ENCODE assay signal across 1 cellular context in the genomic region with DNA sequence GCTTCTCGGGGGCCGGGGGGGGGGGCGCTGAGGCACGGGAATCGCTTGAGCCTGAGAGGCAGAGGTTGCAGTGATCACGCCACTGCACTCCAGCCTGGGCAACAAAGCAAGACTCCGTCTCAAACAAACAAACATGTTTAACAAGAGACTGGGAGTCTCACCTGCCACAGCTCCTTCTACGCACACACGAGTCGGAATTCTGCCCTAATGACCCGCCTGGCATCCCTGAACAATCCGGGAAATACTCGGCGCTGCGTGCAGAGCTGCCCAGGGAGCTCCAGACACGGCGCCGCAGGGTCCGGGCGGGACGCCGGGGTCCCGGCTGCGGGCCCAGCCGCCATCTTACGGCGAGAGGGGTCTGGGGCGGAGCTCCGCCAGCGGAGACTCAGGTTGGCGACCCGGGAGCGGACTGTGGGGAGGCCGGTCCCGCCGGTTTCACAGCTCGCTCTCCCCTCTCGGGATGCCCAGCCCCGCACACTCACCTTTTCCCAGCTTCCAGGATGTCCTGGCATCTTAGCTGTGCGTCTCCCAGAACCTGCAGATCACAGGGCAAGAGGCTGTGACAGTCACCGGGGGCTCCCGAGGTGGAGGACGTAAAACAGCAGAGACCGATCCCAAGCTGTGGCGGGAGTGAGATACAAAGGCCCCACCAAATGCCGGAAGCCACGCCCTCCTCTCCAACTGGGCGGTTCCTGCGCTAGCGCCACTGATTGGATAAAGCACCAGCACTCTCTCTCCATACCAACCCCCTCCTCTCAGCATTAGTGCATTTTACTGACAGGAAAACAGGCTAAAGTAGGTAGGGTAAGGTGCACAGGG.
TF ChIP-seq lines count a peak whose summit lies in the region.

No MANE protein-coding gene starts in this region.

TF ChIP-seq in HepG2, 621 proteins besides CTCF, POLR2A, EP300 and RAD21 (continued from another document and continues in another):
- no peak for TF ChIP-seq GFI1 (CRISPR knock-in tag; IDR thresholded peaks at IDR 0.05; ENCODE audit: borderline replicate concordance)
- TF ChIP-seq ZNF160 (CRISPR knock-in tag; IDR thresholded peaks at IDR 0.05) = no peak
- TF ChIP-seq ZSCAN22 (CRISPR knock-in tag; IDR thresholded peaks at IDR 0.05) = no peak
- TF ChIP-seq SETDB1 (CRISPR knock-in tag; IDR thresholded peaks at IDR 0.05; ENCODE audit: borderline replicate concordance) = no peak
- TF ChIP-seq, protein P1, sequence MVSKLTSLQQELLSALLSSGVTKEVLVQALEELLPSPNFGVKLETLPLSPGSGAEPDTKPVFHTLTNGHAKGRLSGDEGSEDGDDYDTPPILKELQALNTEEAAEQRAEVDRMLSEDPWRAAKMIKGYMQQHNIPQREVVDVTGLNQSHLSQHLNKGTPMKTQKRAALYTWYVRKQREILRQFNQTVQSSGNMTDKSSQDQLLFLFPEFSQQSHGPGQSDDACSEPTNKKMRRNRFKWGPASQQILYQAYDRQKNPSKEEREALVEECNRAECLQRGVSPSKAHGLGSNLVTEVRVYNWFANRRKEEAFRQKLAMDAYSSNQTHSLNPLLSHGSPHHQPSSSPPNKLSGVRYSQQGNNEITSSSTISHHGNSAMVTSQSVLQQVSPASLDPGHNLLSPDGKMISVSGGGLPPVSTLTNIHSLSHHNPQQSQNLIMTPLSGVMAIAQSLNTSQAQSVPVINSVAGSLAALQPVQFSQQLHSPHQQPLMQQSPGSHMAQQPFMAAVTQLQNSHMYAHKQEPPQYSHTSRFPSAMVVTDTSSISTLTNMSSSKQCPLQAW (CRISPR knock-in tag; IDR thresholded peaks at IDR 0.05) = peak; percentile 25; the same call in 1 of the 2 replicates
- TF ChIP-seq ZNF441 (CRISPR knock-in tag; IDR thresholded peaks at IDR 0.05; ENCODE audit: borderline replicate concordance) = no peak
- TF ChIP-seq, protein P2, sequence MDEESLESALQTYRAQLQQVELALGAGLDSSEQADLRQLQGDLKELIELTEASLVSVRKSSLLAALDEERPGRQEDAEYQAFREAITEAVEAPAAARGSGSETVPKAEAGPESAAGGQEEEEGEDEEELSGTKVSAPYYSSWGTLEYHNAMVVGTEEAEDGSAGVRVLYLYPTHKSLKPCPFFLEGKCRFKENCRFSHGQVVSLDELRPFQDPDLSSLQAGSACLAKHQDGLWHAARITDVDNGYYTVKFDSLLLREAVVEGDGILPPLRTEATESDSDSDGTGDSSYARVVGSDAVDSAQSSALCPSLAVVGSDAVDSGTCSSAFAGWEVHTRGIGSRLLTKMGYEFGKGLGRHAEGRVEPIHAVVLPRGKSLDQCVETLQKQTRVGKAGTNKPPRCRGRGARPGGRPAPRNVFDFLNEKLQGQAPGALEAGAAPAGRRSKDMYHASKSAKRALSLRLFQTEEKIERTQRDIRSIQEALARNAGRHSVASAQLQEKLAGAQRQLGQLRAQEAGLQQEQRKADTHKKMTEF (CRISPR knock-in tag; IDR thresholded peaks at IDR 0.05) = peak; percentile 35; the same call in 1 of the 2 replicates
- no peak for TF ChIP-seq ZNF33A (CRISPR knock-in tag; IDR thresholded peaks at IDR 0.05; ENCODE audit: borderline replicate concordance)
- TF ChIP-seq HOXA9 (CRISPR knock-in tag; IDR thresholded peaks at IDR 0.05; ENCODE audit: borderline replicate concordance) = no peak; the same call in 1 of the 2 replicates
- TF ChIP-seq CAMTA2 (CRISPR knock-in tag; IDR thresholded peaks at IDR 0.05; ENCODE audit: borderline replicate concordance) = no peak
- no peak for TF ChIP-seq NR2C2 (CRISPR knock-in tag; IDR thresholded peaks at IDR 0.05; ENCODE audit: borderline replicate concordance)
- no peak for TF ChIP-seq ZNF790 (CRISPR knock-in tag; IDR thresholded peaks at IDR 0.05; ENCODE audit: borderline replicate concordance)
- peak; percentile 83 for TF ChIP-seq FOXC1 (CRISPR knock-in tag; IDR thresholded peaks at IDR 0.05; ENCODE audit: borderline replicate concordance)
- TF ChIP-seq PRMT3 (CRISPR knock-in tag; IDR thresholded peaks at IDR 0.05; ENCODE audit: borderline replicate concordance, low read depth) = no peak
- TF ChIP-seq SRSF9 (IDR thresholded peaks at IDR 0.05; ENCODE audit: borderline replicate concordance, insufficient read depth, low read depth, low read length, poor library complexity, severe bottlenecking) = no peak
- no peak for TF ChIP-seq RARA (CRISPR knock-in tag; IDR thresholded peaks at IDR 0.05)
- TF ChIP-seq ETV6 (CRISPR knock-in tag; conservative IDR thresholded peaks at IDR 0.05) = no peak
- 0 out of 2 replicates have a peak, but pooled peaks have one; percentile 46 for TF ChIP-seq ZNF878 (CRISPR knock-in tag; IDR thresholded peaks at IDR 0.05)
- TF ChIP-seq ZNF7 (CRISPR knock-in tag; IDR thresholded peaks at IDR 0.05) = no peak
- no peak for TF ChIP-seq ZNF326 (CRISPR knock-in tag; IDR thresholded peaks at IDR 0.05; ENCODE audit: borderline replicate concordance)
- TF ChIP-seq SNAI1 (CRISPR knock-in tag; IDR thresholded peaks at IDR 0.05; ENCODE audit: borderline replicate concordance) = no peak
- TF ChIP-seq, protein P3, sequence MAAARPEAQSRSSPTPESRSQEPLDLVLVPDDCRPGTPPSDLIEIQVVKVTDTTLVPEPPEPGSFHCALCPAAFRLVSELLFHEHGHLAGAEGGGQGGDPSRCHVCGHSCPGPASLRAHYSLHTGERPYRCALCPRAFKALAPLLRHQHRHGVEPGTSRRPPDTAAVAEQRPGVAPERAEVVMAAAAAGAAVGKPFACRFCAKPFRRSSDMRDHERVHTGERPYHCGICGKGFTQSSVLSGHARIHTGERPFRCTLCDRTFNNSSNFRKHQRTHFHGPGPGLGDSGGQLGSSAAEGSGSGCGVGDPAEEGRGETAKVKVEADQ (CRISPR knock-in tag; IDR thresholded peaks at IDR 0.05; ENCODE audit: borderline replicate concordance) = peak; percentile 30; the same call in 1 of the 2 replicates
- TF ChIP-seq CCAR2 (optimal IDR thresholded peaks at IDR 0.05; ENCODE audit: low read depth, low read length) = no peak
- TF ChIP-seq ZNF205 (CRISPR knock-in tag; IDR thresholded peaks at IDR 0.05) = peak; percentile 52; the same call in 1 of the 2 replicates
- no peak for TF ChIP-seq NPAS2 (CRISPR knock-in tag; IDR thresholded peaks at IDR 0.05; ENCODE audit: borderline replicate concordance)
- peak; percentile 70 for TF ChIP-seq ZMYM4 (CRISPR knock-in tag; IDR thresholded peaks at IDR 0.05)
- no peak for TF ChIP-seq ONECUT2 (CRISPR knock-in tag; IDR thresholded peaks at IDR 0.05)
- TF ChIP-seq, protein P4, sequence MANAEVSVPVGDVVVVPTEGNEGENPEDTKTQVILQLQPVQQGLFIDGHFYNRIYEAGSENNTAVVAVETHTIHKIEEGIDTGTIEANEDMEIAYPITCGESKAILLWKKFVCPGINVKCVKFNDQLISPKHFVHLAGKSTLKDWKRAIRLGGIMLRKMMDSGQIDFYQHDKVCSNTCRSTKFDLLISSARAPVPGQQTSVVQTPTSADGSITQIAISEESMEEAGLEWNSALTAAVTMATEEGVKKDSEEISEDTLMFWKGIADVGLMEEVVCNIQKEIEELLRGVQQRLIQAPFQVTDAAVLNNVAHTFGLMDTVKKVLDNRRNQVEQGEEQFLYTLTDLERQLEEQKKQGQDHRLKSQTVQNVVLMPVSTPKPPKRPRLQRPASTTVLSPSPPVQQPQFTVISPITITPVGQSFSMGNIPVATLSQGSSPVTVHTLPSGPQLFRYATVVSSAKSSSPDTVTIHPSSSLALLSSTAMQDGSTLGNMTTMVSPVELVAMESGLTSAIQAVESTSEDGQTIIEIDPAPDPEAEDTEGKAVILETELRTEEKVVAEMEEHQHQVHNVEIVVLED (CRISPR knock-in tag; IDR thresholded peaks at IDR 0.05; ENCODE audit: borderline replicate concordance) = no peak
- TF ChIP-seq ZNF598 (CRISPR knock-in tag; IDR thresholded peaks at IDR 0.05; ENCODE audit: borderline replicate concordance) = peak; percentile 74; the same call in 1 of the 2 replicates
- TF ChIP-seq ZNF34 (CRISPR knock-in tag; IDR thresholded peaks at IDR 0.05; ENCODE audit: borderline replicate concordance) = no peak
- no peak for TF ChIP-seq ZFP36L2 (CRISPR knock-in tag; IDR thresholded peaks at IDR 0.05)
- TF ChIP-seq CHD2 (IDR thresholded peaks at IDR 0.05; ENCODE audit: low read depth, low read length) = no peak
- no peak for TF ChIP-seq REPIN1 (CRISPR knock-in tag; IDR thresholded peaks at IDR 0.05; ENCODE audit: borderline replicate concordance, low read depth)
- no peak for TF ChIP-seq PCBP2 (optimal IDR thresholded peaks at IDR 0.05; ENCODE audit: low read depth, low read length, poor library complexity, severe bottlenecking)
- TF ChIP-seq ZNF256 (CRISPR knock-in tag; conservative IDR thresholded peaks at IDR 0.05) = no peak; the same call in 1 of the 2 replicates
- no peak for TF ChIP-seq TAF15 (IDR thresholded peaks at IDR 0.05; ENCODE audit: low read depth, low read length, poor library complexity, severe bottlenecking)
- TF ChIP-seq, protein P5, sequence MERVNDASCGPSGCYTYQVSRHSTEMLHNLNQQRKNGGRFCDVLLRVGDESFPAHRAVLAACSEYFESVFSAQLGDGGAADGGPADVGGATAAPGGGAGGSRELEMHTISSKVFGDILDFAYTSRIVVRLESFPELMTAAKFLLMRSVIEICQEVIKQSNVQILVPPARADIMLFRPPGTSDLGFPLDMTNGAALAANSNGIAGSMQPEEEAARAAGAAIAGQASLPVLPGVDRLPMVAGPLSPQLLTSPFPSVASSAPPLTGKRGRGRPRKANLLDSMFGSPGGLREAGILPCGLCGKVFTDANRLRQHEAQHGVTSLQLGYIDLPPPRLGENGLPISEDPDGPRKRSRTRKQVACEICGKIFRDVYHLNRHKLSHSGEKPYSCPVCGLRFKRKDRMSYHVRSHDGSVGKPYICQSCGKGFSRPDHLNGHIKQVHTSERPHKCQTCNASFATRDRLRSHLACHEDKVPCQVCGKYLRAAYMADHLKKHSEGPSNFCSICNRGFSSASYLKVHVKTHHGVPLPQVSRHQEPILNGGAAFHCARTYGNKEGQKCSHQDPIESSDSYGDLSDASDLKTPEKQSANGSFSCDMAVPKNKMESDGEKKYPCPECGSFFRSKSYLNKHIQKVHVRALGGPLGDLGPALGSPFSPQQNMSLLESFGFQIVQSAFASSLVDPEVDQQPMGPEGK (CRISPR knock-in tag; IDR thresholded peaks at IDR 0.05) = peak; percentile 46; the same call in 1 of the 2 replicates
- TF ChIP-seq, protein P6, sequence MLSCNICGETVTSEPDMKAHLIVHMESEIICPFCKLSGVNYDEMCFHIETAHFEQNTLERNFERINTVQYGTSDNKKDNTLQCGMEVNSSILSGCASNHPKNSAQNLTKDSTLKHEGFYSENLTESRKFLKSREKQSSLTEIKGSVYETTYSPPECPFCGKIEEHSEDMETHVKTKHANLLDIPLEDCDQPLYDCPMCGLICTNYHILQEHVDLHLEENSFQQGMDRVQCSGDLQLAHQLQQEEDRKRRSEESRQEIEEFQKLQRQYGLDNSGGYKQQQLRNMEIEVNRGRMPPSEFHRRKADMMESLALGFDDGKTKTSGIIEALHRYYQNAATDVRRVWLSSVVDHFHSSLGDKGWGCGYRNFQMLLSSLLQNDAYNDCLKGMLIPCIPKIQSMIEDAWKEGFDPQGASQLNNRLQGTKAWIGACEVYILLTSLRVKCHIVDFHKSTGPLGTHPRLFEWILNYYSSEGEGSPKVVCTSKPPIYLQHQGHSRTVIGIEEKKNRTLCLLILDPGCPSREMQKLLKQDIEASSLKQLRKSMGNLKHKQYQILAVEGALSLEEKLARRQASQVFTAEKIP (CRISPR knock-in tag; IDR thresholded peaks at IDR 0.05; ENCODE audit: borderline replicate concordance) = no peak
- no peak for TF ChIP-seq ZFP1 (CRISPR knock-in tag; IDR thresholded peaks at IDR 0.05)
- TF ChIP-seq ZNF883 (CRISPR knock-in tag; IDR thresholded peaks at IDR 0.05; ENCODE audit: not compliant biosample characterization) = peak; percentile 64
- TF ChIP-seq MIXL1 (CRISPR knock-in tag; IDR thresholded peaks at IDR 0.05) = no peak
- no peak for TF ChIP-seq SKI (IDR thresholded peaks at IDR 0.05; ENCODE audit: partially characterized antibody)
- TF ChIP-seq, protein P7, sequence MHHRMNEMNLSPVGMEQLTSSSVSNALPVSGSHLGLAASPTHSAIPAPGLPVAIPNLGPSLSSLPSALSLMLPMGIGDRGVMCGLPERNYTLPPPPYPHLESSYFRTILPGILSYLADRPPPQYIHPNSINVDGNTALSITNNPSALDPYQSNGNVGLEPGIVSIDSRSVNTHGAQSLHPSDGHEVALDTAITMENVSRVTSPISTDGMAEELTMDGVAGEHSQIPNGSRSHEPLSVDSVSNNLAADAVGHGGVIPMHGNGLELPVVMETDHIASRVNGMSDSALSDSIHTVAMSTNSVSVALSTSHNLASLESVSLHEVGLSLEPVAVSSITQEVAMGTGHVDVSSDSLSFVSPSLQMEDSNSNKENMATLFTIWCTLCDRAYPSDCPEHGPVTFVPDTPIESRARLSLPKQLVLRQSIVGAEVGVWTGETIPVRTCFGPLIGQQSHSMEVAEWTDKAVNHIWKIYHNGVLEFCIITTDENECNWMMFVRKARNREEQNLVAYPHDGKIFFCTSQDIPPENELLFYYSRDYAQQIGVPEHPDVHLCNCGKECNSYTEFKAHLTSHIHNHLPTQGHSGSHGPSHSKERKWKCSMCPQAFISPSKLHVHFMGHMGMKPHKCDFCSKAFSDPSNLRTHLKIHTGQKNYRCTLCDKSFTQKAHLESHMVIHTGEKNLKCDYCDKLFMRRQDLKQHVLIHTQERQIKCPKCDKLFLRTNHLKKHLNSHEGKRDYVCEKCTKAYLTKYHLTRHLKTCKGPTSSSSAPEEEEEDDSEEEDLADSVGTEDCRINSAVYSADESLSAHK (CRISPR knock-in tag; IDR thresholded peaks at IDR 0.05; ENCODE audit: borderline replicate concordance) = no peak
- 0 out of 2 replicates have a peak, but pooled peaks have one; percentile 48 for TF ChIP-seq ZNF788 (CRISPR knock-in tag; IDR thresholded peaks at IDR 0.05; ENCODE audit: borderline replicate concordance)
- no peak for TF ChIP-seq TP53 (CRISPR knock-in tag; conservative IDR thresholded peaks at IDR 0.05)
- TF ChIP-seq, protein P8, sequence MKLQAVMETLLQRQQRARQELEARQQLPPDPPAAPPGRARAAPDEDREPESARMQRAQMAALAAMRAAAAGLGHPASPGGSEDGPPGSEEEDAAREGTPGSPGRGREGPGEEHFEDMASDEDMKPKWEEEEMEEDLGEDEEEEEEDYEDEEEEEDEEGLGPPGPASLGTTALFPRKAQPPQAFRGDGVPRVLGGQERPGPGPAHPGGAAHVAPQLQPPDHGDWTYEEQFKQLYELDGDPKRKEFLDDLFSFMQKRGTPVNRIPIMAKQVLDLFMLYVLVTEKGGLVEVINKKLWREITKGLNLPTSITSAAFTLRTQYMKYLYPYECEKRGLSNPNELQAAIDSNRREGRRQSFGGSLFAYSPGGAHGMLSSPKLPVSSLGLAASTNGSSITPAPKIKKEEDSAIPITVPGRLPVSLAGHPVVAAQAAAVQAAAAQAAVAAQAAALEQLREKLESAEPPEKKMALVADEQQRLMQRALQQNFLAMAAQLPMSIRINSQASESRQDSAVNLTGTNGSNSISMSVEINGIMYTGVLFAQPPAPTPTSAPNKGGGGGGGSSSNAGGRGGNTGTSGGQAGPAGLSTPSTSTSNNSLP (IDR thresholded peaks at IDR 0.05; ENCODE audit: low read depth, low read length) = no peak
- no peak for TF ChIP-seq BCL6 (CRISPR knock-in tag; IDR thresholded peaks at IDR 0.05)
- TF ChIP-seq TCF7 (IDR thresholded peaks at IDR 0.05; ENCODE audit: low read depth) = no peak
- TF ChIP-seq MED1 (CRISPR knock-in tag; IDR thresholded peaks at IDR 0.05) = peak; percentile 41
